10 cellular contexts compared by ENCODE assay signal in the genomic region with DNA sequence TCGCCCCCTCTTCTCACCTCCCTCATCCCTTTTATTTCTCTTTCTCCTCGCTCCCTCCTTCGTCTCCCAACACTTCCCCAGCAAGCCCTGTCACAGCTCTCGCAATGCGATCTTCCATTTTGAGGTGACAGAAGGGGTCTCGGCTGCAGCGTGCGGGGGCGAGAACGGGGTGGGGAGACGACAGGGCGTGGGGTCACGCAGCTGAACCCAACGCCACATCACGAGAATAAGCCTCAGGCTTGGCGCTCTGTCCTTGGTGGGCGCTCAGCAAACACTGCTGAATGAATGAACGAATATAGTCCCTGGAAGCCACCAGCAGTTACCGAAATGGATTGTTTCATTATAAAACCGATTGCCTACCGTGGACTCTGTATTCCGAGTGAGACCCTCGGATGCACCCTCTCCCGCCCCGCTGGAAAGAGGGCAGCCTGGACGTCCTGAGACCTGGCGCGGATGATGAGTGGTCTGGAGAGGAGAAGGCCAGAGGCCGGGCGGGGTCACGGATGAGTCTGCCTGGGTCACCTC. TPM values are rescaled to one million over a fixed set of nuclear protein-coding genes. Genes with fewer than 3 reads are reported as not detected.
DNase-seq lines count a peak whose midpoint lies in the region; ATAC-seq, FAIRE-seq and TF ChIP-seq lines count a peak whose summit lies in the region.
"Had no signal": no experiment of that assay in that cellular context is flagged by ENCODE, and none has a peak within 500 bp of the region (broad histone marks: within the 10 kb centered on the region; RNA-seq: fewer than 3 reads in every experiment).

No MANE protein-coding gene starts in this region.

- intact Hi-C loops in CD8-positive, alpha-beta T cell (cut with DNase I, micrococcal nuclease) = loop anchor here (2.0 to 10.0 kb wide), 4 partner anchors 338 to 1228 kb away; partner anchors contain the start of gene CDYL (in 1 of the 2)

- no peak overlapping the region for H3K4ac ChIP-seq in H1 (replicated peaks; ENCODE audit: insufficient read length, low read depth, low read length)

- H2AK5ac ChIP-seq in H1 (ENCODE audit: low read depth, low read length) = peak overlapping the region; percentile 67; the same call in 1 of the 2 replicates

- no peak for DNase-seq in CD8-positive, alpha-beta T cell
- DNase-seq in Peyer's patch (no peak), H1 (ENCODE audit: low read depth in 1 of 2, low spot score in 2 of 2) (no peak), NCI-H524 treated with DMSO at 0.1 percent for 48 hours (lab: John Stamatoyannopoulos, UW) (no peak)

- ATAC-seq in CD8-positive, alpha-beta T cell = no peak
- ATAC-seq in HG03097 (IDR thresholded peaks at IDR 0.05; ENCODE audit: low FRiP score, unreplicated experiment) (no peak), HG02759 (IDR thresholded peaks at IDR 0.05; ENCODE audit: unreplicated experiment) (no peak), HG02938 (IDR thresholded peaks at IDR 0.05; ENCODE audit: unreplicated experiment) (no peak)
- ATAC-seq: activated CD4-positive, CD25-positive, alpha-beta regulatory T cell treated with anti-CD3 and anti-CD28 coated beads, Interleukin-2, amount 50 U/mL, for 24 hours had no signal

- no peak overlapping the region for H4K5ac ChIP-seq in H1 (ENCODE audit: insufficient read length, low read depth, low read length)

- peaks cover 14 to 26% of the 10 kb centered on the region in 2 experiments for H4K20me1 ChIP-seq in H1 (replicated peaks in 1 of 2; ENCODE audit: control insufficient read depth in 1 of 2, insufficient read depth in 2 of 2, low read length in 2 of 2)

- peaks cover 67% of the 10 kb centered on the region for H3K4me1 Mint-ChIP-seq in CD8-positive, alpha-beta T cell (ENCODE audit: low read depth)

- H2BK12ac ChIP-seq in H1 (ENCODE audit: low read depth, low read length) = peak overlapping the region; percentile 82; the same call in 1 of the 2 replicates

- H2AFZ ChIP-seq in H1 (ENCODE audit: low read length) = no peak overlapping the region
- H2AFZ ChIP-seq in parathyroid adenoma = no peak overlapping the region

- H3K14ac ChIP-seq in H1 (ENCODE audit: insufficient read length) = no peak overlapping the region

- 2% methylated on average over 30 of the region's 31 CpGs; no CpG with 5 or more reads in 1 of the 2 experiments for whole genome bisulfite sequencing in H1 (ENCODE audit: extremely low coverage in 1 of 2, insufficient coverage in 1 of 2, insufficient read length in 1 of 2, insufficient replicate concordance in 2 of 2, low coverage in 1 of 2, low lambda C conversion rate in 2 of 2, missing lambda C conversion rate in 1 of 2), 2 experiments

- no peaks in the 10 kb centered on the region for H3K9me3 Mint-ChIP-seq in CD8-positive, alpha-beta T cell

- peaks cover 83% of the 10 kb centered on the region for H3K27me3 Mint-ChIP-seq in CD8-positive, alpha-beta T cell (ENCODE audit: low read depth)

- CTCF ChIA-PET in CD8-positive, alpha-beta T cell (lab: Charles Lee) = interaction anchor here (1.5 kb wide), 1 partner anchor 8 kb away, joined by 3 read pairs; no protein-coding TSS in a partner anchor
- CTCF ChIA-PET in H1 (lab: Charles Lee; ENCODE audit: partially characterized antibody) = interaction anchor here (1.0 to 4.4 kb wide), 3 partner anchors 9 to 581 kb away, joined by 3 to 27 read pairs (median 4); no protein-coding TSS in a partner anchor

- H3K79me2 ChIP-seq in H1 (ENCODE audit: control insufficient read depth in 1 of 2, insufficient read depth in 2 of 2, low read length in 2 of 2) (no peaks in the 10 kb centered on the region), parathyroid adenoma (peaks cover 3% of the 10 kb centered on the region)

- no peak for TF ChIP-seq EP300 in H1 (IDR thresholded peaks at IDR 0.05; ENCODE audit: borderline replicate concordance in 1 of 2, low read depth in 2 of 2, low read length in 2 of 2)

- H3K4me1 ChIP-seq in CD8-positive, alpha-beta T cell (ENCODE audit: insufficient read depth, low read length) = peaks cover 63% of the 10 kb centered on the region
- H3K4me1 ChIP-seq in Peyer's patch (peaks cover 0 to 46% (median 11%) of the 10 kb centered on the region in 4 donors), H1 (replicated peaks in 1 of 4; ENCODE audit: control insufficient read depth in 3 of 4, insufficient read depth in 4 of 4, low read length in 3 of 4) (peaks cover 14 to 62% (median 36%) of the 10 kb centered on the region in 4 experiments), parathyroid adenoma (no peaks in the 10 kb centered on the region)

- peak overlapping the region; percentile 19; the same call in 1 of the 2 replicates for H4K8ac ChIP-seq in H1 (ENCODE audit: extremely low read depth, insufficient read depth, low read length)

- POLR2A ChIA-PET in CD8-positive, alpha-beta T cell (lab: Charles Lee) = no interaction called here
- POLR2A ChIA-PET in H1 (lab: Charles Lee; ENCODE audit: partially characterized antibody) = interaction anchor here (0.8 to 2.6 kb wide), 4 partner anchors 8 to 598 kb away, joined by 3 to 8 read pairs (median 3); no protein-coding TSS in a partner anchor

- H3K27ac ChIP-seq in CD8-positive, alpha-beta T cell (ENCODE audit: low read depth, low read length) = no peak overlapping the region
- no peak overlapping the region for H3K27ac ChIP-seq in Peyer's patch
- no peak overlapping the region for H3K27ac ChIP-seq in H1 (ENCODE audit: low read depth, low read length)
- H3K27ac ChIP-seq in parathyroid adenoma = peak overlapping the region; percentile 76

- H3K9me3 ChIP-seq in CD8-positive, alpha-beta T cell (ENCODE audit: low read length) = no peaks in the 10 kb centered on the region
- H3K9me3 ChIP-seq in Peyer's patch (peaks cover 0 to 48% (median 0%) of the 10 kb centered on the region in 4 donors), H1 (ENCODE audit: insufficient read depth in 2 of 2, low read depth in 1 of 2, low read length in 1 of 2) (no peaks in the 10 kb centered on the region), parathyroid adenoma (ENCODE audit: control insufficient read depth, low read length) (no peaks in the 10 kb centered on the region)

- H3K36me3 ChIP-seq in CD8-positive, alpha-beta T cell (ENCODE audit: insufficient read depth, low read length) = no peaks in the 10 kb centered on the region
- H3K36me3 ChIP-seq in Peyer's patch (no peaks in the 10 kb centered on the region), H1 (ENCODE audit: control insufficient read depth in 2 of 4, insufficient read depth in 4 of 4, low read length in 3 of 4) (no peaks in the 10 kb centered on the region), parathyroid adenoma (ENCODE audit: control insufficient read depth, insufficient read depth, low read length) (no peaks in the 10 kb centered on the region)

- H3K23me2 ChIP-seq in H1 (ENCODE audit: low read depth, low read length) = peaks cover 27% of the 10 kb centered on the region; the same call in 1 of the 2 replicates

- no peak overlapping the region for H4K91ac ChIP-seq in H1 (replicated peaks; ENCODE audit: insufficient read length, low read length)

- H2BK5ac ChIP-seq in H1 (ENCODE audit: low read depth, low read length) = no peak overlapping the region

- peaks cover 96% of the 10 kb centered on the region for H3K27me3 ChIP-seq in CD8-positive, alpha-beta T cell (ENCODE audit: insufficient read depth, low read length)
- H3K27me3 ChIP-seq in Peyer's patch (peaks cover 0 to 84% of the 10 kb centered on the region in 2 donors), H1 (replicated peaks in 1 of 4; ENCODE audit: control insufficient read depth in 3 of 4, extremely low read depth in 1 of 4, insufficient read depth in 3 of 4, low read length in 3 of 4) (peaks cover 76 to 100% (median 96%) of the 10 kb centered on the region in 4 experiments), parathyroid adenoma (ENCODE audit: control insufficient read depth, insufficient read depth, low read length) (peaks cover 24% of the 10 kb centered on the region)

- no peak overlapping the region for H2BK120ac ChIP-seq in H1 (replicated peaks; ENCODE audit: low read depth, low read length)

- H3K4me2 ChIP-seq in H1 (ENCODE audit: insufficient read depth in 1 of 2, low read depth in 2 of 2, low read length in 2 of 2) = peak overlapping the region; percentile 94 to 97
- H3K4me2 ChIP-seq in parathyroid adenoma (ENCODE audit: low read length) = no peak overlapping the region

- H3K27ac Mint-ChIP-seq in CD8-positive, alpha-beta T cell = no peak overlapping the region

- H3K36me3 Mint-ChIP-seq in CD8-positive, alpha-beta T cell = no peaks in the 10 kb centered on the region

- H3K18ac ChIP-seq in H1 (ENCODE audit: extremely low read depth, low read length) = peak overlapping the region; percentile 1; the same call in 1 of the 2 replicates

- no peaks in the 10 kb centered on the region for H3K79me1 ChIP-seq in H1 (ENCODE audit: low read depth, low read length)

- peak overlapping the region; percentile 5 for H3K4me3 ChIP-seq in CD8-positive, alpha-beta T cell (ENCODE audit: low read depth, low read length)
- H3K4me3 ChIP-seq in Peyer's patch (peak overlapping the region in 3 of 4 donors; percentile 3 to 41 (median 17)), H1 (ENCODE audit: extremely low read depth in 1 of 4, insufficient read depth in 2 of 4, low read depth in 3 of 4, low read length in 4 of 4) (peak overlapping the region; percentile 36 to 68 (median 54); a peak in 7 of 8 replicates), parathyroid adenoma (ENCODE audit: low read depth, low read length) (no peak overlapping the region)

- peak overlapping the region; percentile 97; the same call in 1 of the 2 replicates for H2BK15ac ChIP-seq in H1 (ENCODE audit: low read length)

- TF ChIP-seq RAD21 in H1 (IDR thresholded peaks at IDR 0.05 in 1 of 2, conservative IDR thresholded peaks at IDR 0.05 in 1 of 2; ENCODE audit: low read depth in 2 of 2, low read length in 2 of 2) = no peak

- TF ChIP-seq POLR2A in Peyer's patch (IDR thresholded peaks at IDR 0.05) = no peak
- TF ChIP-seq POLR2A in H1 (IDR thresholded peaks at IDR 0.05; ENCODE audit: control extremely low read depth in 1 of 2, low read depth in 2 of 2, low read length in 2 of 2) = no peak

- no peak for FAIRE-seq in H1 (lab: Jason Lieb, UNC)
- FAIRE-seq: G401.6 had no signal

- H2BK20ac ChIP-seq in H1 (ENCODE audit: low read length) = peak overlapping the region; percentile 23; the same call in 1 of the 2 replicates

- no peak overlapping the region for H3K23ac ChIP-seq in H1 (ENCODE audit: insufficient read length)

- H3K9ac ChIP-seq in H1 (replicated peaks in 1 of 4; ENCODE audit: extremely low read depth in 1 of 4, low read depth in 3 of 4, low read length in 3 of 4) = no peak overlapping the region
- no peak overlapping the region for H3K9ac ChIP-seq in parathyroid adenoma

- no peak for TF ChIP-seq CTCF in CD8-positive, alpha-beta T cell (IDR thresholded peaks at IDR 0.05)
- TF ChIP-seq CTCF in Peyer's patch (IDR thresholded peaks at IDR 0.05) = no peak
- no peak for TF ChIP-seq CTCF in H1 (IDR thresholded peaks at IDR 0.05; ENCODE audit: control extremely low read depth in 1 of 3, insufficient read depth in 1 of 3, low read depth in 1 of 3, low read length in 3 of 3)
- no peak for TF ChIP-seq CTCF in parathyroid adenoma (IDR thresholded peaks at IDR 0.05)

- no peak overlapping the region for H3K56ac ChIP-seq in H1 (replicated peaks; ENCODE audit: insufficient read length, low read depth, low read length)

- peak overlapping the region; percentile 42 for H3K4me3 Mint-ChIP-seq in CD8-positive, alpha-beta T cell

RNA-seq across cellular contexts. Expression of gene NRN1, which starts 3.9 kb away (rescaled TPM):
- total RNA-seq in CD8-positive, alpha-beta T cell = under 1 TPM in 1 of 2 experiments, not detected in 1; 0.57 TPM
- 1 to 10 TPM in 2 of 4 donors, not detected in 2; 1.4 to 2.8 TPM for total RNA-seq in Peyer's patch
- total RNA-seq in H1 (2021; fragmentation: NEBNext Ultra II Directional; extraction: Animal tissue kit (Norgen Biotek cat#: 25700)) = 0.26 TPM in 1 of 2 replicates, not detected in the other
- 0.06 and 0.11 TPM in 2 replicates for polyA plus RNA-seq in H1 (2011; rRNA removed)
- 0.10 TPM for polyA plus RNA-seq in H1 (2011; cell fraction: cytosol; rRNA removed)
- polyA plus RNA-seq in H1 (2011; cell fraction: nucleus; rRNA removed) = not detected
- polyA plus RNA-seq in H1 (2012, experiment 1 of 2) = 0.19 to 0.25 TPM in 2 of 4 replicates, not detected in the others
- not detected for polyA plus RNA-seq in H1 (2012, experiment 2 of 2)
- 0.26 TPM for polyA plus RNA-seq in H1 (2013, experiment 1 of 2)
- polyA plus RNA-seq in H1 (2013, experiment 2 of 2) = 0.28 TPM
- not detected in 2 replicates for polyA minus RNA-seq in H1 (2011; rRNA and poly(A)+ RNA removed)
- polyA minus RNA-seq in H1 (2011; cell fraction: cytosol; rRNA and poly(A)+ RNA removed) = not detected
- polyA minus RNA-seq in H1 (2011; cell fraction: nucleus; rRNA and poly(A)+ RNA removed) = not detected
